ENCODE assay signal across 10 cellular contexts in genomic region chr16:28537964-28538732, GRCh38. TPM values are rescaled to one million over a fixed set of nuclear protein-coding genes. Genes with fewer than 3 reads are reported as not detected.
DNase-seq lines count a peak whose midpoint lies in the region; ATAC-seq and TF ChIP-seq lines count a peak whose summit lies in the region.
"Had no signal": no experiment of that assay in that cellular context is flagged by ENCODE, and none has a peak within 500 bp of the region (broad histone marks: within the 10 kb centered on the region; RNA-seq: fewer than 3 reads in every experiment).

No MANE protein-coding gene starts in this region.

- H3K36me3 ChIP-seq in esophagus squamous epithelium: peaks cover 0 to 13% (median 0%) of the 10 kb centered on the region in 3 donors
- H3K36me3 ChIP-seq in uterus: no peaks in the 10 kb centered on the region

- TF ChIP-seq CTCF in esophagus squamous epithelium (IDR thresholded peaks at IDR 0.05) (no peak), neural crest cell (conservative IDR thresholded peaks at IDR 0.05) (no peak), uterus (IDR thresholded peaks at IDR 0.05) (no peak)

- no peaks in the 10 kb centered on the region for H3K36me3 Mint-ChIP-seq in activated naive CD8-positive, alpha-beta T cell treated with anti-CD3 and anti-CD28 coated beads, Interleukin-2, amount 10 ng/mL, durations not matched to agents 7 days and 5 days
- no peaks in the 10 kb centered on the region for H3K36me3 Mint-ChIP-seq in activated naive CD8-positive, alpha-beta T cell treated with anti-CD3 and anti-CD28 coated beads, Interleukin-2, amount 50 U/mL, for 24 hours (ENCODE audit: low read depth)
- H3K36me3 Mint-ChIP-seq in neural crest cell (ENCODE audit: low read depth): no peaks in the 10 kb centered on the region

- intact Hi-C loops in esophagus squamous epithelium (cut with DNase I) (no loop called here), uterus (cut with DNase I; ENCODE audit: low total_unique reads) (no loop called here)

- H3K27ac Mint-ChIP-seq in activated naive CD8-positive, alpha-beta T cell treated with anti-CD3 and anti-CD28 coated beads, Interleukin-2, amount 10 ng/mL, durations not matched to agents 7 days and 5 days: peak overlapping the region; percentile 22
- no peak overlapping the region for H3K27ac Mint-ChIP-seq in activated naive CD8-positive, alpha-beta T cell treated with anti-CD3 and anti-CD28 coated beads, Interleukin-2, amount 50 U/mL, for 24 hours
- peak overlapping the region; percentile 87 for H3K27ac Mint-ChIP-seq in neural crest cell (ENCODE audit: unreplicated experiment)

- H3K4me1 ChIP-seq in esophagus squamous epithelium (peaks cover 12 to 75% (median 40%) of the 10 kb centered on the region in 3 donors), uterus (no peaks in the 10 kb centered on the region)

- H3K9me3 ChIP-seq in esophagus squamous epithelium: no peaks in the 10 kb centered on the region
- H3K9me3 ChIP-seq in uterus: no peaks in the 10 kb centered on the region

- H3K27ac ChIP-seq in esophagus squamous epithelium (peak overlapping the region; percentile 90 to 98 (median 96)), uterus (peak overlapping the region; percentile 98)

- ATAC-seq in activated naive CD8-positive, alpha-beta T cell treated with anti-CD3 and anti-CD28 coated beads, Interleukin-2, amount 10 ng/mL, durations not matched to agents 7 days and 5 days (ENCODE audit: low read depth): no peak
- no peak for ATAC-seq in activated naive CD8-positive, alpha-beta T cell treated with anti-CD3 and anti-CD28 coated beads, Interleukin-2, amount 50 U/mL, for 24 hours
- no peak for ATAC-seq in HG03457 (IDR thresholded peaks at IDR 0.05; ENCODE audit: unreplicated experiment)
- no peak for ATAC-seq in HG02610 (IDR thresholded peaks at IDR 0.05; ENCODE audit: unreplicated experiment)

- H3K9me3 Mint-ChIP-seq in activated naive CD8-positive, alpha-beta T cell treated with anti-CD3 and anti-CD28 coated beads, Interleukin-2, amount 10 ng/mL, durations not matched to agents 7 days and 5 days: no peaks in the 10 kb centered on the region
- no peaks in the 10 kb centered on the region for H3K9me3 Mint-ChIP-seq in activated naive CD8-positive, alpha-beta T cell treated with anti-CD3 and anti-CD28 coated beads, Interleukin-2, amount 50 U/mL, for 24 hours
- H3K9me3 Mint-ChIP-seq in neural crest cell: no peaks in the 10 kb centered on the region

- H3K4me1 Mint-ChIP-seq in activated naive CD8-positive, alpha-beta T cell treated with anti-CD3 and anti-CD28 coated beads, Interleukin-2, amount 10 ng/mL, durations not matched to agents 7 days and 5 days: peaks cover 20% of the 10 kb centered on the region
- H3K4me1 Mint-ChIP-seq in activated naive CD8-positive, alpha-beta T cell treated with anti-CD3 and anti-CD28 coated beads, Interleukin-2, amount 50 U/mL, for 24 hours: peaks cover 14% of the 10 kb centered on the region
- H3K4me1 Mint-ChIP-seq in neural crest cell: no peaks in the 10 kb centered on the region

- H3K4me3 Mint-ChIP-seq in activated naive CD8-positive, alpha-beta T cell treated with anti-CD3 and anti-CD28 coated beads, Interleukin-2, amount 10 ng/mL, durations not matched to agents 7 days and 5 days: no peak overlapping the region
- H3K4me3 Mint-ChIP-seq in activated naive CD8-positive, alpha-beta T cell treated with anti-CD3 and anti-CD28 coated beads, Interleukin-2, amount 50 U/mL, for 24 hours: no peak overlapping the region
- no peak overlapping the region for H3K4me3 Mint-ChIP-seq in neural crest cell

- H3K27me3 Mint-ChIP-seq in activated naive CD8-positive, alpha-beta T cell treated with anti-CD3 and anti-CD28 coated beads, Interleukin-2, amount 10 ng/mL, durations not matched to agents 7 days and 5 days: peaks cover 3% of the 10 kb centered on the region
- H3K27me3 Mint-ChIP-seq in activated naive CD8-positive, alpha-beta T cell treated with anti-CD3 and anti-CD28 coated beads, Interleukin-2, amount 50 U/mL, for 24 hours: no peaks in the 10 kb centered on the region
- H3K27me3 Mint-ChIP-seq in neural crest cell (ENCODE audit: low read depth): no peaks in the 10 kb centered on the region

- 68 to 74% methylated on average over 9 to 11 of the region's 13 CpGs for WGBS in esophagus squamous epithelium, 2 donors

- no peaks in the 10 kb centered on the region for H3K27me3 ChIP-seq in esophagus squamous epithelium
- no peaks in the 10 kb centered on the region for H3K27me3 ChIP-seq in uterus

- POLR2A ChIA-PET in activated naive CD8-positive, alpha-beta T cell treated with anti-CD3 and anti-CD28 coated beads, Interleukin-2, amount 10 ng/mL, durations not matched to agents 7 days and 5 days (lab: Charles Lee): no interaction called here

- peak overlapping the region; percentile 45 to 76 (median 55) for H3K4me3 ChIP-seq in esophagus squamous epithelium
- H3K4me3 ChIP-seq in uterus: peak overlapping the region; percentile 63 to 78

- no peak for TF ChIP-seq POLR2A in esophagus squamous epithelium (IDR thresholded peaks at IDR 0.05)
- TF ChIP-seq POLR2A in uterus (IDR thresholded peaks at IDR 0.05): no peak

- no peak for DNase-seq in activated naive CD8-positive, alpha-beta T cell treated with anti-CD3 and anti-CD28 coated beads, Interleukin-2, amount 10 ng/mL, durations not matched to agents 7 days and 5 days
- DNase-seq in activated naive CD8-positive, alpha-beta T cell treated with anti-CD3 and anti-CD28 coated beads, Interleukin-2, amount 50 U/mL, for 24 hours: no peak
- DNase-seq in esophagus squamous epithelium (lab: John Stamatoyannopoulos, UW): no peak
- DNase-seq in neural crest cell (ENCODE audit: low read depth, low spot score): no peak
- peak in 1 of 2 donors; percentile 37 for DNase-seq in uterus
- no peak for DNase-seq in putamen (ENCODE audit: low spot score)
- DNase-seq: activated CD4-positive, alpha-beta T cell treated with anti-CD3 and anti-CD28 coated beads, Interleukin-2, amount 50 U/mL, for 1 hour; central memory CD4-positive, alpha-beta T cell had no signal

RNA-seq across cellular contexts. Expression of gene NUPR1, which starts 0.6 kb away (rescaled TPM):
- total RNA-seq in activated naive CD8-positive, alpha-beta T cell treated with anti-CD3 and anti-CD28 coated beads, Interleukin-2, amount 10 ng/mL, durations not matched to agents 7 days and 5 days: under 1 TPM in 1 of 2 experiments, not detected in 1; 0.20 TPM
- total RNA-seq in esophagus squamous epithelium (10 to 100 TPM in 3 of 4 donors, 1 to 10 TPM in 1; 5.2 to 21.4 (median 15.0) TPM), neural crest cell (not detected in 2 replicates), uterus (10 to 100 TPM in 3 of 4 donors, 1 to 10 TPM in 1; 7.3 to 81.1 (median 18.4) TPM)

RNA-seq across cellular contexts. Expression of gene SGF29, which starts 15.6 kb away (rescaled TPM):
- 10 to 100 TPM; 47.0 to 49.8 TPM for total RNA-seq in activated naive CD8-positive, alpha-beta T cell treated with anti-CD3 and anti-CD28 coated beads, Interleukin-2, amount 10 ng/mL, durations not matched to agents 7 days and 5 days
- total RNA-seq in esophagus squamous epithelium (10 to 100 TPM; 11.0 to 31.3 (median 13.1) TPM), neural crest cell (34.4 and 41.1 TPM in 2 replicates), uterus (10 to 100 TPM; 13.2 to 45.3 (median 29.1) TPM)

RNA-seq across cellular contexts. Expression of gene IL27, which starts 31.5 kb away (rescaled TPM):
- not detected for total RNA-seq in activated naive CD8-positive, alpha-beta T cell treated with anti-CD3 and anti-CD28 coated beads, Interleukin-2, amount 10 ng/mL, durations not matched to agents 7 days and 5 days
- total RNA-seq in esophagus squamous epithelium: not detected
- not detected in 2 replicates for total RNA-seq in neural crest cell
- not detected for total RNA-seq in uterus

RNA-seq across cellular contexts. Expression of gene APOBR, which starts 43.7 kb away (rescaled TPM):
- 10 to 100 TPM; 23.9 to 26.1 TPM for total RNA-seq in activated naive CD8-positive, alpha-beta T cell treated with anti-CD3 and anti-CD28 coated beads, Interleukin-2, amount 10 ng/mL, durations not matched to agents 7 days and 5 days
- total RNA-seq in esophagus squamous epithelium (1 to 10 TPM in 2 of 4 donors, under 1 TPM in 2; 0.49 to 2.1 (median 0.98) TPM), neural crest cell (0.14 TPM in 1 of 2 replicates, not detected in the other), uterus (under 1 TPM; 0.07 to 0.49 (median 0.28) TPM)

RNA-seq across cellular contexts. Expression of gene CLN3, which starts 46.3 kb away (rescaled TPM):
- 10 to 100 TPM; 58.4 to 60.0 TPM for total RNA-seq in activated naive CD8-positive, alpha-beta T cell treated with anti-CD3 and anti-CD28 coated beads, Interleukin-2, amount 10 ng/mL, durations not matched to agents 7 days and 5 days
- 10 to 100 TPM; 12.2 to 40.2 (median 19.0) TPM for total RNA-seq in esophagus squamous epithelium
- total RNA-seq in neural crest cell: 34.4 and 34.6 TPM in 2 replicates
- 10 to 100 TPM; 13.8 to 23.7 (median 18.3) TPM for total RNA-seq in uterus
